In the genomic region with DNA sequence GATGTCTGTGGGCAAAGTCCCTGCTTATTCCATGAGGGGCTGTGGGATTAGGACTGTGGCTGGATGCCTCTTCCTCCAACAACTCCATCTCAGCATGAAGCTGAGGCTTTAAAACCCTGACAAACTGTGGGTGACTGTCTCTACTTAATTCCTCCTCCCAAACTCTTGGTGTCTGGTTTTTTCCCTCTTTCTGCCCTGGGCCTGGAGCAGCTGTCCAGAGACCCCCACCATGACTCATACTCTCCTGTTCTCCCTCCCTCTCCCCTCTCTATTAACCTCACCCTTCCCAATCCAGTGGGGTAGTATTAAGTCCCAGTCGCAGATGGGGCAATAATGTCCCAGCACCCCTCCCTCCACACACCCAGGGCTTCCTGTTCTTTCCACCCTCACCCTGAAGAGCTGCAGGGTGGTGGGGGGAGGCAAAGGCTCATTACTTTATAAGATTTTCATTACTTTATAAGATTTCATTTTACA, we compare ENCODE assay signal across 8 cellular contexts. TPM values are rescaled to one million over a fixed set of nuclear protein-coding genes. Genes with fewer than 3 reads are reported as not detected.
DNase-seq lines count a peak whose midpoint lies in the region; ATAC-seq and TF ChIP-seq lines count a peak whose summit lies in the region.

No MANE protein-coding gene starts in this region.

- H3K4me1 Mint-ChIP-seq in activated T-cell treated with anti-CD3 and anti-CD28 coated beads, Interleukin-2, amount 50 U/mL, for 24 hours (ENCODE audit: low read depth) = peaks cover 38% of the 10 kb centered on the region
- peaks cover 49% of the 10 kb centered on the region for H3K4me1 Mint-ChIP-seq in brain

- peaks cover 41% of the 10 kb centered on the region for H3K36me3 Mint-ChIP-seq in activated T-cell treated with anti-CD3 and anti-CD28 coated beads, Interleukin-2, amount 50 U/mL, for 24 hours (ENCODE audit: low read depth)
- peaks cover 18% of the 10 kb centered on the region for H3K36me3 Mint-ChIP-seq in brain

- H3K4me3 ChIP-seq in lower lobe of right lung (peak overlapping the region; percentile 93), thoracic aorta (peak overlapping the region; percentile 79)
- H3K4me3 ChIP-seq in effector memory CD4-positive, alpha-beta T cell (ENCODE audit: insufficient read depth, low read depth, low read length, poor library complexity, severe bottlenecking) = no peak overlapping the region

- DNase-seq in activated T-cell treated with anti-CD3 and anti-CD28 coated beads, Interleukin-2, amount 50 U/mL, for 24 hours = no peak
- no peak for DNase-seq in activated T-cell treated with anti-CD3 and anti-CD28 coated beads, Interleukin-2, amount 50 U/mL, for 48 hours
- DNase-seq in lower lobe of right lung (no peak), thoracic aorta (ENCODE audit: low spot score) (no peak), GM03348 (ENCODE audit: low spot score) (no peak), NCI-H1436 treated with DMSO at 0.1 percent for 48 hours (lab: John Stamatoyannopoulos, UW) (no peak)
- no peak for DNase-seq in effector memory CD4-positive, alpha-beta T cell

- H3K4me3 Mint-ChIP-seq in activated T-cell treated with anti-CD3 and anti-CD28 coated beads, Interleukin-2, amount 50 U/mL, for 24 hours = peak overlapping the region; percentile 97
- peak overlapping the region; percentile 94 to 99 (median 97) for H3K4me3 Mint-ChIP-seq in brain

- intact Hi-C loops in lower lobe of right lung (cut with DNase I) = no loop called here

- ATAC-seq in lower lobe of right lung (no peak), thoracic aorta (ENCODE audit: insufficient number of reproducible peaks, low FRiP score, low read depth) (no peak)

- H3K36me3 ChIP-seq in lower lobe of right lung (peaks cover 21% of the 10 kb centered on the region), thoracic aorta (no peaks in the 10 kb centered on the region)
- no peaks in the 10 kb centered on the region for H3K36me3 ChIP-seq in effector memory CD4-positive, alpha-beta T cell (ENCODE audit: control insufficient read depth, insufficient read depth, low read length)

- H3K9me3 Mint-ChIP-seq in activated T-cell treated with anti-CD3 and anti-CD28 coated beads, Interleukin-2, amount 50 U/mL, for 24 hours = no peaks in the 10 kb centered on the region
- H3K9me3 Mint-ChIP-seq in brain = peaks cover 0 to 2% (median 0%) of the 10 kb centered on the region in 5 experiments

- peak overlapping the region; percentile 94 for H3K27ac ChIP-seq in lower lobe of right lung
- peak overlapping the region; percentile 89 to 96 for H3K27ac ChIP-seq in thoracic aorta
- no peak overlapping the region for H3K27ac ChIP-seq in effector memory CD4-positive, alpha-beta T cell (ENCODE audit: insufficient read depth, low read length, poor library complexity, severe bottlenecking)

- H3K9me3 ChIP-seq in lower lobe of right lung (no peaks in the 10 kb centered on the region), thoracic aorta (no peaks in the 10 kb centered on the region)
- H3K9me3 ChIP-seq in effector memory CD4-positive, alpha-beta T cell (ENCODE audit: control insufficient read depth, low read length) = no peaks in the 10 kb centered on the region

- H3K27ac Mint-ChIP-seq in activated T-cell treated with anti-CD3 and anti-CD28 coated beads, Interleukin-2, amount 50 U/mL, for 24 hours = peak overlapping the region; percentile 87
- H3K27ac Mint-ChIP-seq in brain = peak overlapping the region; percentile 99 to 100 (median 100)

- H3K4me1 ChIP-seq in lower lobe of right lung (peaks cover 41% of the 10 kb centered on the region), thoracic aorta (ENCODE audit: control insufficient read depth in 1 of 2, low read depth in 2 of 2) (peaks cover 19 to 49% of the 10 kb centered on the region in 2 donors)
- H3K4me1 ChIP-seq in effector memory CD4-positive, alpha-beta T cell (ENCODE audit: control insufficient read depth, insufficient read depth, low read length, poor library complexity, severe bottlenecking) = peaks cover 23% of the 10 kb centered on the region

- no peak for TF ChIP-seq CTCF in brain (conservative IDR thresholded peaks at IDR 0.05)
- no peak for TF ChIP-seq CTCF in lower lobe of right lung (IDR thresholded peaks at IDR 0.05)
- no peak for TF ChIP-seq CTCF in thoracic aorta (IDR thresholded peaks at IDR 0.05)

- H3K27me3 ChIP-seq in lower lobe of right lung (ENCODE audit: low read depth) = no peaks in the 10 kb centered on the region
- no peaks in the 10 kb centered on the region for H3K27me3 ChIP-seq in thoracic aorta (replicated peaks; ENCODE audit: insufficient read depth)
- no peaks in the 10 kb centered on the region for H3K27me3 ChIP-seq in effector memory CD4-positive, alpha-beta T cell (replicated peaks; ENCODE audit: control insufficient read depth, insufficient read depth, low read length, poor library complexity, severe bottlenecking)

- H3K27me3 Mint-ChIP-seq in activated T-cell treated with anti-CD3 and anti-CD28 coated beads, Interleukin-2, amount 50 U/mL, for 24 hours = no peaks in the 10 kb centered on the region
- peaks cover 13% of the 10 kb centered on the region for H3K27me3 Mint-ChIP-seq in brain

RNA-seq across cellular contexts. Expression of gene DNAJC14, which starts 2.1 kb away (rescaled TPM):
- polyA plus RNA-seq in brain (ENCODE audit: insufficient read depth, low read depth, low replicate concordance) = 34.2 TPM
- total RNA-seq in lower lobe of right lung = 35.7 TPM
- total RNA-seq in thoracic aorta = 10 to 100 TPM; 27.5 to 39.6 TPM

RNA-seq across cellular contexts. Expression of gene MMP19, which starts 11.3 kb away (rescaled TPM):
- polyA plus RNA-seq in brain (ENCODE audit: insufficient read depth, low read depth, low replicate concordance) = 0.15 TPM
- total RNA-seq in lower lobe of right lung (35.2 TPM), thoracic aorta (10 to 100 TPM; 72.9 to 85.0 TPM)

RNA-seq across cellular contexts. Expression of gene ORMDL2, which starts 13.6 kb away (rescaled TPM):
- polyA plus RNA-seq in brain (ENCODE audit: insufficient read depth, low read depth, low replicate concordance) = 40.8 TPM
- total RNA-seq in lower lobe of right lung (49.6 TPM), thoracic aorta (10 to 100 TPM; 13.8 to 16.2 TPM)

RNA-seq across cellular contexts. Expression of gene SARNP, which starts 13.9 kb away (rescaled TPM):
- 59.8 TPM for polyA plus RNA-seq in brain (ENCODE audit: insufficient read depth, low read depth, low replicate concordance)
- 40.1 TPM for total RNA-seq in lower lobe of right lung
- 10 to 100 TPM; 39.1 to 49.2 TPM for total RNA-seq in thoracic aorta
